In the genomic region with DNA sequence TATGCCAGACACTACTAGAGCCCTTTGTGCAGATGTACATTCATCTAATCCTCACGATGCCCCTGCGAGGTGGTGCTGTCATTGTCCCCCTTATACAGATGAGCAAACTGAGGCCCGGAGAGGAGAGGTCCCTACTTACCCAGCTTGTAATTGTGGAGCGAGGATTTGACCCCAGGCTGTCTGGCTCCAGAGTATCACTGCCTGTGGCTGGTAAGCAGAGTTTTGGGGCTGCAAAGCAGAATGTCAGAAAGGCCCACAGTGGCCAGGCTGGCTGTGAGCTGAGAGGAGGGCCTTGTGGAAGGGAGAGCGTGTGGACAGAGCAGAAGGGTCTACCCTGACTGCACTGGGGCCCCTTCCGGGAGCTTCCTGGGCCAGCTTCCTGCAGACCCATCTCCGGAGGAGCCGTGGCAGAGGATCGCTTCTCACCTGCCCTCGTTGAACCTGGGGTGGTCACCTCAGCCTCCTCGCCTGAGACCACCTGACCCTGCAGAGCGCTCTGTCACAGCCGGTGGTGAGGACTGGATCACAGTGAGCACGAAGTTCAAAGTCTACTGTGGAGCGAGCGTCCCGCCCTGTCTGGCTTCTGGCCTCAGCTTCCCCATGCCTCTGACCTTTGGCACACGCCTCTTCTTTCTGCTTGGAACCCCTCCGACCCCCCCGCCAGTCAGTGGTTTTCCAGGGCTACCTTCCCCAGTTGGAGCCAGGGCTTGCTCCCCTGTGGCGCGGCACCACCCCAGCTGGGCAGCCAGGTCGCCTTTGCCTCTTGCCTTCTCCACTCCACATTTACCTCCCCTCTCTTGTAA, we compare ENCODE assay signal across 2 cellular contexts.
TF ChIP-seq lines count a peak whose summit lies in the region.

No MANE protein-coding gene starts in this region.

TF ChIP-seq in H1, 55 proteins besides CTCF, POLR2A, EP300 and RAD21 (continues in another document):
- no peak for TF ChIP-seq POU5F1 (IDR thresholded peaks at IDR 0.05; ENCODE audit: low read depth, low read length)
- no peak for TF ChIP-seq SP1 (IDR thresholded peaks at IDR 0.05; ENCODE audit: low read depth, low read length)
- no peak for TF ChIP-seq TCF12 (IDR thresholded peaks at IDR 0.05; ENCODE audit: low read depth, low read length)
- no peak for TF ChIP-seq RXRA (IDR thresholded peaks at IDR 0.05; ENCODE audit: insufficient read depth, low read depth, low read length)
- TF ChIP-seq EGR1 (IDR thresholded peaks at IDR 0.05; ENCODE audit: borderline replicate concordance, low read depth, low read length) = no peak
- TF ChIP-seq SUZ12 (IDR thresholded peaks at IDR 0.05; ENCODE audit: low read length) = no peak
- no peak for TF ChIP-seq TEAD4 (IDR thresholded peaks at IDR 0.05; ENCODE audit: low read depth, low read length)
- no peak for TF ChIP-seq HDAC2 (IDR thresholded peaks at IDR 0.05; ENCODE audit: borderline replicate concordance in 1 of 2, low read depth in 2 of 2, low read length in 2 of 2)
- TF ChIP-seq YY1 (IDR thresholded peaks at IDR 0.05; ENCODE audit: low read depth, low read length) = no peak
- no peak for TF ChIP-seq RBBP5 (IDR thresholded peaks at IDR 0.05; ENCODE audit: borderline replicate concordance, low read depth, low read length)
- TF ChIP-seq CHD7 (IDR thresholded peaks at IDR 0.05; ENCODE audit: insufficient replicate concordance, low read length) = no peak
- TF ChIP-seq NANOG (IDR thresholded peaks at IDR 0.05; ENCODE audit: insufficient read depth, low read depth, low read length, poor library complexity, severe bottlenecking) = no peak
- no peak for TF ChIP-seq ZNF274 (IDR thresholded peaks at IDR 0.05; ENCODE audit: borderline replicate concordance, extremely low read depth, low read length)
- TF ChIP-seq SIN3A (conservative IDR thresholded peaks at IDR 0.05 in 1 of 2, IDR thresholded peaks at IDR 0.05 in 1 of 2; ENCODE audit: low read depth in 1 of 2, low read length in 2 of 2) = no peak

TF ChIP-seq in SK-N-SH treated with all-trans-retinoic acid at 6 μM for 48 hours, 23 proteins besides CTCF, POLR2A, EP300 and RAD21:
- no peak for TF ChIP-seq ISL1 (CRISPR knock-in tag; IDR thresholded peaks at IDR 0.05)
- TF ChIP-seq ZFP3 (CRISPR knock-in tag; IDR thresholded peaks at IDR 0.05) = no peak
- no peak for TF ChIP-seq TSHZ2 (CRISPR knock-in tag; IDR thresholded peaks at IDR 0.05)
- no peak for TF ChIP-seq BACH2 (CRISPR knock-in tag; IDR thresholded peaks at IDR 0.05; ENCODE audit: borderline replicate concordance)
- TF ChIP-seq CSDC2 (CRISPR knock-in tag; IDR thresholded peaks at IDR 0.05) = no peak
- TF ChIP-seq ZNF8 (CRISPR knock-in tag; IDR thresholded peaks at IDR 0.05) = no peak
- TF ChIP-seq, protein P1, sequence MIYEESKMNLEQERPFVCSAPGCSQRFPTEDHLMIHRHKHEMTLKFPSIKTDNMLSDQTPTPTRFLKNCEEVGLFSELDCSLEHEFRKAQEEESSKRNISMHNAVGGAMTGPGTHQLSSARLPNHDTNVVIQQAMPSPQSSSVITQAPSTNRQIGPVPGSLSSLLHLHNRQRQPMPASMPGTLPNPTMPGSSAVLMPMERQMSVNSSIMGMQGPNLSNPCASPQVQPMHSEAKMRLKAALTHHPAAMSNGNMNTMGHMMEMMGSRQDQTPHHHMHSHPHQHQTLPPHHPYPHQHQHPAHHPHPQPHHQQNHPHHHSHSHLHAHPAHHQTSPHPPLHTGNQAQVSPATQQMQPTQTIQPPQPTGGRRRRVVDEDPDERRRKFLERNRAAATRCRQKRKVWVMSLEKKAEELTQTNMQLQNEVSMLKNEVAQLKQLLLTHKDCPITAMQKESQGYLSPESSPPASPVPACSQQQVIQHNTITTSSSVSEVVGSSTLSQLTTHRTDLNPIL (CRISPR knock-in tag; IDR thresholded peaks at IDR 0.05; ENCODE audit: low read depth) = no peak
- no peak for TF ChIP-seq ZNF70 (CRISPR knock-in tag; IDR thresholded peaks at IDR 0.05)
- TF ChIP-seq CSRNP3 (CRISPR knock-in tag; IDR thresholded peaks at IDR 0.05) = no peak
- TF ChIP-seq PPARA (CRISPR knock-in tag; IDR thresholded peaks at IDR 0.05; ENCODE audit: borderline replicate concordance) = no peak
- no peak for TF ChIP-seq PATZ1 (CRISPR knock-in tag; IDR thresholded peaks at IDR 0.05; ENCODE audit: borderline replicate concordance)
- no peak for TF ChIP-seq RARB (CRISPR knock-in tag; IDR thresholded peaks at IDR 0.05)
